Comparison of ENCODE assay signal across 17 cellular contexts in genomic region chr2:218013289-218013688, GRCh38. TPM values are rescaled to one million over a fixed set of nuclear protein-coding genes. Genes with fewer than 3 reads are reported as not detected.
DNase-seq lines count a peak whose midpoint lies in the region; ATAC-seq and TF ChIP-seq lines count a peak whose summit lies in the region.
"Had no signal": no experiment of that assay in that cellular context is flagged by ENCODE, and none has a peak within 500 bp of the region (broad histone marks: within the 10 kb centered on the region; RNA-seq: fewer than 3 reads in every experiment).

No MANE protein-coding gene starts in this region.

- H3K4me3 Mint-ChIP-seq in brain (no peak overlapping the region), MCF 10A (ENCODE audit: unreplicated experiment) (no peak overlapping the region)
- H3K4me3 Mint-ChIP-seq in effector memory CD8-positive, alpha-beta T cell: no peak overlapping the region
- H3K4me3 Mint-ChIP-seq: CD8-positive, alpha-beta T cell had no signal

- H3K36me3 ChIP-seq in BLaER1 (no peaks in the 10 kb centered on the region; the same call in 1 of the 2 replicates), HEK293 (ENCODE audit: control insufficient read depth in 2 of 2, insufficient read depth in 1 of 2, low read length in 2 of 2) (no peaks in the 10 kb centered on the region), osteoblast (ENCODE audit: insufficient read depth, low read length) (no peaks in the 10 kb centered on the region), transverse colon (no peaks in the 10 kb centered on the region)

- H3K79me2 ChIP-seq in osteoblast (ENCODE audit: insufficient read depth, low read length): no peaks in the 10 kb centered on the region

- H3K27ac ChIP-seq in BLaER1 (peak overlapping the region; percentile 87), HEK293 (ENCODE audit: extremely low read depth, low read depth, low read length) (no peak overlapping the region), osteoblast (ENCODE audit: low read depth, low read length) (no peak overlapping the region), transverse colon (no peak overlapping the region)
- H3K27ac ChIP-seq: KMS-11 had no signal

- H3K4me1 ChIP-seq in BLaER1 (peaks cover 90% of the 10 kb centered on the region), HEK293 (ENCODE audit: control insufficient read depth, insufficient read depth, low read length) (peaks cover 7% of the 10 kb centered on the region), osteoblast (ENCODE audit: insufficient read depth, low read length) (peaks cover 6% of the 10 kb centered on the region), transverse colon (peaks cover 6 to 20% (median 15%) of the 10 kb centered on the region in 4 donors)

- no peak overlapping the region for H2AFZ ChIP-seq in osteoblast (ENCODE audit: low read length)

- DNase-seq in osteoblast (ENCODE audit: insufficient read length, low spot score, missing footprints) (peak; percentile 73), MCF 10A (ENCODE audit: unreplicated experiment) (no peak), transverse colon (no peak)
- no peak for DNase-seq in effector memory CD8-positive, alpha-beta T cell
- DNase-seq: AML-193; CD8-positive, alpha-beta T cell; COR-L47; DMS 273 treated with DMSO at 0.1 percent for 48 hours; DMS53; GOT3; H7 had no signal

- intact Hi-C loops in MCF 10A (cut with micrococcal nuclease) (no loop called here), transverse colon (cut with DNase I; ENCODE audit: low total_unique reads) (no loop called here)

- H3K27me3 ChIP-seq in BLaER1: no peaks in the 10 kb centered on the region
- peaks cover 6% of the 10 kb centered on the region for H3K27me3 ChIP-seq in osteoblast (ENCODE audit: insufficient read depth, low read length)
- H3K27me3 ChIP-seq in transverse colon: peaks cover 42% of the 10 kb centered on the region

- no peak for ATAC-seq in effector memory CD8-positive, alpha-beta T cell (replicated peaks)
- ATAC-seq: CD8-positive, alpha-beta T cell; HCT116 had no signal

- POLR2A ChIA-PET in HEK293 (lab: Yijun Ruan, JAX) (no interaction called here), MCF 10A (lab: Yijun Ruan, JAX) (no interaction called here)

- 88% methylated on average over 2 of the region's 2 CpGs; no CpG with 5 or more reads in 1 of the 2 donors for WGBS in transverse colon (ENCODE audit: low coverage in 1 of 2), 2 donors

- peak overlapping the region; percentile 58; the same call in 1 of the 2 replicates for H3K9ac ChIP-seq in BLaER1
- H3K9ac ChIP-seq: KMS-11 had no signal

- 0 out of 2 replicates have a peak overlapping the region, but pooled peaks have one; percentile 18 for H3K4me3 ChIP-seq in BLaER1
- no peak overlapping the region for H3K4me3 ChIP-seq in HEK293 (ENCODE audit: low read depth, low read length)
- no peak overlapping the region for H3K4me3 ChIP-seq in osteoblast (ENCODE audit: insufficient read depth, low read length)
- H3K4me3 ChIP-seq in transverse colon: no peak overlapping the region

- peak overlapping the region; percentile 98 for H3K4me2 ChIP-seq in BLaER1
- no peak overlapping the region for H3K4me2 ChIP-seq in osteoblast (ENCODE audit: insufficient read depth, low read length)
- H3K4me2 ChIP-seq: KMS-11 had no signal

- H3K27ac Mint-ChIP-seq in brain (peak overlapping the region in 3 of 5 experiments; percentile 57 to 84 (median 59)), MCF 10A (ENCODE audit: low read depth, unreplicated experiment) (no peak overlapping the region)
- no peak overlapping the region for H3K27ac Mint-ChIP-seq in effector memory CD8-positive, alpha-beta T cell
- H3K27ac Mint-ChIP-seq: CD8-positive, alpha-beta T cell had no signal

- TF ChIP-seq CTCF in HEK293 (tag by site-specific recombination; IDR thresholded peaks at IDR 0.05) (no peak), brain (conservative IDR thresholded peaks at IDR 0.05) (no peak), osteoblast (IDR thresholded peaks at IDR 0.05; ENCODE audit: extremely low read depth, low read depth, low read length) (no peak), MCF 10A (IDR thresholded peaks at IDR 0.05; ENCODE audit: unreplicated experiment) (no peak), transverse colon (IDR thresholded peaks at IDR 0.05) (no peak)

- H3K4me1 Mint-ChIP-seq in brain (peaks cover 92% of the 10 kb centered on the region), MCF 10A (ENCODE audit: insufficient read depth, unreplicated experiment) (peaks cover 5% of the 10 kb centered on the region)
- H3K4me1 Mint-ChIP-seq in effector memory CD8-positive, alpha-beta T cell (ENCODE audit: low read depth in 2 of 2): peaks cover 4 to 5% of the 10 kb centered on the region in 2 donors

- H3K9me3 Mint-ChIP-seq in brain (no peaks in the 10 kb centered on the region), MCF 10A (ENCODE audit: unreplicated experiment) (no peaks in the 10 kb centered on the region)
- no peaks in the 10 kb centered on the region for H3K9me3 Mint-ChIP-seq in effector memory CD8-positive, alpha-beta T cell
- H3K9me3 Mint-ChIP-seq: CD8-positive, alpha-beta T cell had no signal

- in situ Hi-C loops in transverse colon (cut with MboI; ENCODE audit: low pct_ligation_motif_present in 1 of 4, low pct_unique_long_range_greater_than_20kb in 1 of 4, low sequenced_read_pairs in 3 of 4): loop anchor here in 1 of 4 donors (25.0 kb wide), 1 partner anchor 226 kb away; no protein-coding TSS in a partner anchor

- H4K20me1 ChIP-seq in BLaER1 (peaks cover 9% of the 10 kb centered on the region; the same call in 1 of the 2 replicates), osteoblast (ENCODE audit: insufficient read depth, low read length) (no peaks in the 10 kb centered on the region)

- H3K9me3 ChIP-seq in BLaER1: no peaks in the 10 kb centered on the region
- H3K9me3 ChIP-seq in HEK293 (ENCODE audit: control insufficient read depth, insufficient read depth, low read depth, low read length): no peaks in the 10 kb centered on the region
- H3K9me3 ChIP-seq in osteoblast (ENCODE audit: low read depth, low read length): no peaks in the 10 kb centered on the region
- no peaks in the 10 kb centered on the region for H3K9me3 ChIP-seq in transverse colon

- BruUV-seq in MCF 10A (replicated peaks; lab: Mats Ljungman, UMichigan): no TSS peak

- H3K27me3 Mint-ChIP-seq in brain: peaks cover 12% of the 10 kb centered on the region
- H3K27me3 Mint-ChIP-seq in MCF 10A (ENCODE audit: insufficient read depth, unreplicated experiment): peaks cover 23% of the 10 kb centered on the region
- peaks cover 56 to 76% of the 10 kb centered on the region in 2 donors for H3K27me3 Mint-ChIP-seq in effector memory CD8-positive, alpha-beta T cell

- TF ChIP-seq EP300 in transverse colon (IDR thresholded peaks at IDR 0.05; ENCODE audit: low read depth): no peak

- CTCF ChIA-PET in HEK293 (lab: Yijun Ruan, JAX): interaction anchor here (0.9 to 2.1 kb wide), 2 partner anchors 20 to 56 kb away, joined by 4 to 7 read pairs; partner anchors contain the start of gene RUFY4
- CTCF ChIA-PET in MCF 10A (lab: Yijun Ruan, JAX): interaction anchor here (0.7 to 1.3 kb wide), 4 partner anchors 19 to 228 kb away, joined by 3 to 5 read pairs (median 4); no protein-coding TSS in a partner anchor

- no peak for TF ChIP-seq POLR2A in transverse colon (IDR thresholded peaks at IDR 0.05)

- H3K36me3 Mint-ChIP-seq in brain (no peaks in the 10 kb centered on the region), MCF 10A (ENCODE audit: insufficient read depth, unreplicated experiment) (no peaks in the 10 kb centered on the region)
- H3K36me3 Mint-ChIP-seq in effector memory CD8-positive, alpha-beta T cell (ENCODE audit: insufficient read depth): no peaks in the 10 kb centered on the region
- H3K36me3 Mint-ChIP-seq: CD8-positive, alpha-beta T cell had no signal

TF ChIP-seq in HEK293, 187 proteins besides CTCF, POLR2A, EP300 and RAD21:
- TF ChIP-seq, protein P1, sequence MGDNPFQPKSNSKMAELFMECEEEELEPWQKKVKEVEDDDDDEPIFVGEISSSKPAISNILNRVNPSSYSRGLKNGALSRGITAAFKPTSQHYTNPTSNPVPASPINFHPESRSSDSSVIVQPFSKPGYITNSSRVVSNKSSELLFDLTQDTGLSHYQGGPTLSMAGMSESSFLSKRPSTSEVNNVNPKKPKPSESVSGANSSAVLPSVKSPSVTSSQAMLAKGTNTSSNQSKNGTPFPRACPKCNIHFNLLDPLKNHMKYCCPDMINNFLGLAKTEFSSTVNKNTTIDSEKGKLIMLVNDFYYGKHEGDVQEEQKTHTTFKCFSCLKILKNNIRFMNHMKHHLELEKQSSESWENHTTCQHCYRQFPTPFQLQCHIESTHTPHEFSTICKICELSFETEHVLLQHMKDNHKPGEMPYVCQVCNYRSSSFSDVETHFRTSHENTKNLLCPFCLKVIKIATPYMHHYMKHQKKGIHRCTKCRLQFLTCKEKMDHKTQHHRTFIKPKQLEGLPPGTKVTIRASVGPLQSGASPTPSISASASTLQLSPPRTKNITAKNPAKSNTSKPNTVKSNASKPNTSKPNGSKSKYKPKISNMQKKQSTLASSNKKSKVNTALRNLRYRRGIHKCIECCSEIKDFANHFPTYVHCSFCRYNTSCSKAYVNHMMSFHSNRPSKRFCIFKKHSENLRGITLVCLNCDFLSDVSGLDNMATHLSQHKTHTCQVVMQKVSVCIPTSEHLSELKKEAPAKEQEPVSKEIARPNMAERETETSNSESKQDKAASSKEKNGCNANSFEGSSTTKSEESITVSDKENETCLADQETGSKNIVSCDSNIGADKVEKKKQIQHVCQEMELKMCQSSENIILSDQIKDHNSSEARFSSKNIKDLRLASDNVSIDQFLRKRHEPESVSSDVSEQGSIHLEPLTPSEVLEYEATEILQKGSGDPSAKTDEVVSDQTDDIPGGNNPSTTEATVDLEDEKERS (tag by site-specific recombination; IDR thresholded peaks at IDR 0.05): no peak
- no peak for TF ChIP-seq KLF9 (tag by site-specific recombination; IDR thresholded peaks at IDR 0.05; ENCODE audit: low read depth)
- TF ChIP-seq GLIS1 (tag by site-specific recombination; IDR thresholded peaks at IDR 0.05): peak; percentile 84

RNA-seq across cellular contexts. Expression of gene TNS1, which starts 10.5 kb away (rescaled TPM):
- polyA plus RNA-seq in brain (ENCODE audit: insufficient read depth, low read depth, low replicate concordance): 23.1 TPM
- total RNA-seq in osteoblast: 45.7 and 48.9 TPM in 2 replicates
- total RNA-seq in MCF 10A (2022): 2.9 and 3.3 TPM in 2 replicates
- 100 to 1,000 TPM; 101 to 487 (median 231) TPM for total RNA-seq in transverse colon
- total RNA-seq: CD8-positive, alpha-beta T cell had no signal

RNA-seq across cellular contexts. Expression of gene RUFY4, which starts 55.8 kb away (rescaled TPM):
- polyA plus RNA-seq in brain (ENCODE audit: insufficient read depth, low read depth, low replicate concordance): not detected
- total RNA-seq in osteoblast (not detected in 2 replicates), MCF 10A (2022) (not detected in 2 replicates), transverse colon (1 to 10 TPM in 1 of 4 donors, not detected in 3; 1.9 TPM)
- total RNA-seq: H7 had no signal
- polyA plus RNA-seq: BJ had no signal

Comparison
In these comparisons a context has a peak if more than half of its experiments do, and no peak if none do; other contexts are left out.
1. H3K27ac Mint-ChIP-seq: peak in brain (3 of 5); none in MCF 10A (single experiment) and effector memory CD8-positive, alpha-beta T cell (0 of 2).
2. RNA of gene TNS1, which starts 10.5 kb away (total RNA-seq): 101 to 487 TPM in transverse colon and 45.7 to 48.9 TPM in osteoblast; 2.9 to 3.3 TPM in MCF 10A; every median in the first group is over 10 times any median in the second.